10 cellular contexts compared by ENCODE assay signal in the genomic region with DNA sequence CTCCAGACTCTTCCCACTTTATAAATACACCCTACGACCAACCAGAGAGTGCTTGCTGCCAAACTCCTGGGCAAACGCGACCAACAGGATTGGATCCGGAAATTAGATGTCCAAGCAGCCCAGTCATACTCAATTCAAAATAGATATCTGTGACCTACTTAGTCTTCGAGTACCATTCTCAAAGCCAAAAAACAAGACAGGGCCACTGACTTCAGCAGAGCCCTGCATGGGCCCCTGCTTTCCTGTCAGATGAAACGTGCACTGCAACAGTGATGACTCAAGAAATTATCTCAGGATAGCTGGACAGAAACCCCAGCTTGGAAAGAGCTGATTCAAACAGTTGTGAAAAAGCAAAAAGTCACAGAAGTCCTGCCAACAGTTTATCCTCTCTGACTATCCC. TPM values are rescaled to one million over a fixed set of nuclear protein-coding genes. Genes with fewer than 3 reads are reported as not detected.
DNase-seq lines count a peak whose midpoint lies in the region; ATAC-seq, FAIRE-seq and TF ChIP-seq lines count a peak whose summit lies in the region.
"Had no signal": no experiment of that assay in that cellular context is flagged by ENCODE, and none has a peak within 500 bp of the region (broad histone marks: within the 10 kb centered on the region; RNA-seq: fewer than 3 reads in every experiment).

No MANE protein-coding gene starts in this region.

- 49 to 51% methylated on average over 6 of the region's 6 CpGs for WGBS in testis, 2 donors

- H3K36me3 ChIP-seq in left lung (no peaks in the 10 kb centered on the region), H7 (replicated peaks; ENCODE audit: control insufficient read depth, insufficient read depth, low read length) (no peaks in the 10 kb centered on the region), testis (ENCODE audit: low read depth, missing control alignments) (no peaks in the 10 kb centered on the region)

- no peak for TF ChIP-seq CTCF in activated CD8-positive, alpha-beta T cell treated with anti-CD3 and anti-CD28 coated beads for 36 hours (IDR thresholded peaks at IDR 0.05)
- TF ChIP-seq CTCF in left lung (IDR thresholded peaks at IDR 0.05) (no peak), testis (IDR thresholded peaks at IDR 0.05) (no peak), GM10248 (IDR thresholded peaks at IDR 0.05; ENCODE audit: control extremely low read depth, extremely low read depth, low read depth, missing control alignments) (no peak)

- H3K27ac Mint-ChIP-seq in activated CD8-positive, alpha-beta T cell treated with anti-CD3 and anti-CD28 coated beads for 36 hours: no peak overlapping the region

- no peak for DNase-seq in activated CD8-positive, alpha-beta T cell treated with anti-CD3 and anti-CD28 coated beads for 36 hours
- DNase-seq in left lung (no peak), HTR-8/SVneo (ENCODE audit: insufficient read length, low spot score) (no peak), H7 (no peak), testis (no peak), GM10248 (ENCODE audit: extremely low spot score) (no peak)
- DNase-seq: foreskin melanocyte; stimulated activated naive CD4-positive, alpha-beta T cell treated with Interleukin-2 at 50 U/mL for 16 hours had no signal

- no peaks in the 10 kb centered on the region for H3K27me3 Mint-ChIP-seq in activated CD8-positive, alpha-beta T cell treated with anti-CD3 and anti-CD28 coated beads for 36 hours

- H3K27ac ChIP-seq in left lung: peak overlapping the region; percentile 38 to 66
- no peak overlapping the region for H3K27ac ChIP-seq in testis

- H3K4me1 Mint-ChIP-seq in activated CD8-positive, alpha-beta T cell treated with anti-CD3 and anti-CD28 coated beads for 36 hours (ENCODE audit: low read depth): peaks cover 41% of the 10 kb centered on the region

- H3K36me3 Mint-ChIP-seq in activated CD8-positive, alpha-beta T cell treated with anti-CD3 and anti-CD28 coated beads for 36 hours (ENCODE audit: low read depth): no peaks in the 10 kb centered on the region

- H3K4me3 ChIP-seq in left lung (no peak overlapping the region), H7 (ENCODE audit: insufficient read depth, low read depth, low read length) (no peak overlapping the region), testis (no peak overlapping the region)

- H3K4me3 Mint-ChIP-seq in activated CD8-positive, alpha-beta T cell treated with anti-CD3 and anti-CD28 coated beads for 36 hours: no peak overlapping the region

- H3K4me1 ChIP-seq in left lung (peaks cover 38 to 91% of the 10 kb centered on the region in 2 donors), testis (peaks cover 32% of the 10 kb centered on the region)

- H3K9me3 ChIP-seq in left lung (no peaks in the 10 kb centered on the region), testis (no peaks in the 10 kb centered on the region)

- no peaks in the 10 kb centered on the region for H3K9me3 Mint-ChIP-seq in activated CD8-positive, alpha-beta T cell treated with anti-CD3 and anti-CD28 coated beads for 36 hours

- TF ChIP-seq POLR2A in GM18505 (IDR thresholded peaks at IDR 0.05; ENCODE audit: borderline replicate concordance, extremely low read depth, insufficient read depth, insufficient read length): no peak
- no peak for TF ChIP-seq POLR2A in testis (IDR thresholded peaks at IDR 0.05)

- CTCF ChIA-PET in activated CD8-positive, alpha-beta T cell treated with anti-CD3 and anti-CD28 coated beads for 36 hours (lab: Charles Lee): interaction anchor here (1.4 kb wide), 1 partner anchor 11 kb away, joined by 4 read pairs; no protein-coding TSS in a partner anchor
- CTCF ChIA-PET in GM10248 (lab: Yijun Ruan, JAX): interaction anchor here (4.4 kb wide), 1 partner anchor 9 kb away, joined by 33 read pairs; no protein-coding TSS in a partner anchor

- POLR2A ChIA-PET in activated CD8-positive, alpha-beta T cell treated with anti-CD3 and anti-CD28 coated beads for 36 hours (lab: Charles Lee): no interaction called here
- POLR2A ChIA-PET in GM10248 (lab: Yijun Ruan, JAX): no interaction called here

- no peaks in the 10 kb centered on the region for H3K27me3 ChIP-seq in left lung
- no peaks in the 10 kb centered on the region for H3K27me3 ChIP-seq in H7 (ENCODE audit: control insufficient read depth, insufficient read depth, low read length)
- no peaks in the 10 kb centered on the region for H3K27me3 ChIP-seq in testis

- FAIRE-seq in HTR-8/SVneo (lab: Jason Lieb, UNC): no peak

- ATAC-seq in GM18505 (IDR thresholded peaks at IDR 0.05; ENCODE audit: unreplicated experiment) (peak; percentile 26), HG02798 (IDR thresholded peaks at IDR 0.05; ENCODE audit: poor library complexity, unreplicated experiment) (peak; percentile 14), left lung (peak; percentile 19)
- ATAC-seq in activated CD8-positive, alpha-beta T cell treated with anti-CD3 and anti-CD28 coated beads for 36 hours: peak; percentile 21

- intact Hi-C loops in activated CD8-positive, alpha-beta T cell treated with anti-CD3 and anti-CD28 coated beads for 36 hours (cut with micrococcal nuclease): no loop called here
- intact Hi-C loops in left lung (cut with DNase I) (no loop called here), testis (cut with DNase I; ENCODE audit: low total_unique reads) (no loop called here)

RNA-seq across cellular contexts. Expression of a gene that starts 17.6 kb away (rescaled TPM):
- total RNA-seq in activated CD8-positive, alpha-beta T cell treated with anti-CD3 and anti-CD28 coated beads for 36 hours: 1 to 10 TPM; 5.0 to 9.4 TPM
- 10 to 100 TPM; 42.7 to 56.0 TPM for total RNA-seq in left lung
- total RNA-seq in H7 (2014; rRNA removed; shearing (Covaris generic)): 57.6 and 84.9 TPM in 2 replicates
- total RNA-seq in testis: 10 to 100 TPM; 33.6 to 34.2 TPM
- 59.9 TPM for polyA plus RNA-seq in testis (ENCODE audit: insufficient read depth, low read depth, low replicate concordance)

Comparison
In these comparisons a context has a peak if more than half of its experiments do, and no peak if none do; other contexts are left out.
1. H3K27ac ChIP-seq: peak in left lung (2 of 2); none in testis (0 of 2).
2. Peak in every context shown above with its lines, with median percentiles within 50 percentile points of each other: ATAC-seq.